ENCODE assay signal across 8 cellular contexts in genomic region chr11:66545701-66546367, GRCh38. TPM values are rescaled to one million over a fixed set of nuclear protein-coding genes. Genes with fewer than 3 reads are reported as not detected.
A peak's percentile ranks its signal among the peaks of the same experiment; 100 is the strongest.
DNase-seq lines count a peak whose midpoint lies in the region; ATAC-seq and TF ChIP-seq lines count a peak whose summit lies in the region.

A gene with protein sequence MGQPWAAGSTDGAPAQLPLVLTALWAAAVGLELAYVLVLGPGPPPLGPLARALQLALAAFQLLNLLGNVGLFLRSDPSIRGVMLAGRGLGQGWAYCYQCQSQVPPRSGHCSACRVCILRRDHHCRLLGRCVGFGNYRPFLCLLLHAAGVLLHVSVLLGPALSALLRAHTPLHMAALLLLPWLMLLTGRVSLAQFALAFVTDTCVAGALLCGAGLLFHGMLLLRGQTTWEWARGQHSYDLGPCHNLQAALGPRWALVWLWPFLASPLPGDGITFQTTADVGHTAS (minus strand): TSS chr11:66546048. CDS start chr11:66546003, 45 bp downstream.

- H3K9me3 Mint-ChIP-seq in naive B cell = no peaks in the 10 kb centered on the region
- H3K9me3 Mint-ChIP-seq in stimulated activated memory B cell treated with anti-CD40 and anti-IgM and Interleukin-4, amounts not matched to agents 10 μg/mL and 1 μg/mL and 100 μg/mL, for 72 hours = no peaks in the 10 kb centered on the region

- peaks cover 17% of the 10 kb centered on the region for H3K4me1 ChIP-seq in KMS-11 (ENCODE audit: low read depth, poor library complexity, severe bottlenecking)

- no peaks in the 10 kb centered on the region for H4K20me1 ChIP-seq in KMS-11 (ENCODE audit: insufficient read depth)

- H3K27ac ChIP-seq in KMS-11 = peak within 1 kb of the TSS; percentile 38; the same call in 1 of the 2 replicates

- no peaks in the 10 kb centered on the region for H3K79me2 ChIP-seq in KMS-11 (ENCODE audit: insufficient read depth, low read depth)

- H3K27me3 ChIP-seq in KMS-11 (ENCODE audit: insufficient read depth, low read depth) = peaks cover 6% of the 10 kb centered on the region

- peak within 1 kb of the TSS; percentile 73 for H3K9ac ChIP-seq in KMS-11

- H3K4me3 ChIP-seq in KMS-11 (IDR thresholded peaks at IDR 0.05; ENCODE audit: insufficient read depth, low read depth, low read length) = peak within 1 kb of the TSS; percentile 52

- peak within 1 kb of the TSS; percentile 90 for H2AFZ ChIP-seq in KMS-11 (ENCODE audit: low read depth)

- peaks cover 33 to 50% (median 42%) of the 10 kb centered on the region in 3 donors for H3K4me1 Mint-ChIP-seq in naive B cell
- peaks cover 35% of the 10 kb centered on the region for H3K4me1 Mint-ChIP-seq in stimulated activated memory B cell treated with anti-CD40 and anti-IgM and Interleukin-4, amounts not matched to agents 10 μg/mL and 1 μg/mL and 100 μg/mL, for 72 hours

- no peak for TF ChIP-seq CTCF in KMS-11 (conservative IDR thresholded peaks at IDR 0.05; ENCODE audit: low read depth, low read length)

- H3K36me3 Mint-ChIP-seq in naive B cell = peaks cover 0 to 18% of the 10 kb centered on the region in 2 donors
- H3K36me3 Mint-ChIP-seq in stimulated activated memory B cell treated with anti-CD40 and anti-IgM and Interleukin-4, amounts not matched to agents 10 μg/mL and 1 μg/mL and 100 μg/mL, for 72 hours = peaks cover 23% of the 10 kb centered on the region

- H3K27me3 Mint-ChIP-seq in naive B cell = peaks cover 0 to 8% (median 0%) of the 10 kb centered on the region in 3 donors
- no peaks in the 10 kb centered on the region for H3K27me3 Mint-ChIP-seq in stimulated activated memory B cell treated with anti-CD40 and anti-IgM and Interleukin-4, amounts not matched to agents 10 μg/mL and 1 μg/mL and 100 μg/mL, for 72 hours

- peak; percentile 80 for ATAC-seq in GM21737 (IDR thresholded peaks at IDR 0.05; ENCODE audit: unreplicated experiment)
- ATAC-seq in naive B cell (ENCODE audit: low read depth in 2 of 2) = peak; percentile 77 to 80
- ATAC-seq in stimulated activated memory B cell treated with anti-CD40 and anti-IgM and Interleukin-4, amounts not matched to agents 10 μg/mL and 1 μg/mL and 100 μg/mL, for 72 hours = peak; percentile 94

- peak within 1 kb of the TSS; percentile 65 for H3K4me2 ChIP-seq in KMS-11

- peak within 1 kb of the TSS; percentile 82 to 94 (median 90) for H3K4me3 Mint-ChIP-seq in naive B cell
- H3K4me3 Mint-ChIP-seq in stimulated activated memory B cell treated with anti-CD40 and anti-IgM and Interleukin-4, amounts not matched to agents 10 μg/mL and 1 μg/mL and 100 μg/mL, for 72 hours = peak within 1 kb of the TSS; percentile 87

- H3K27ac Mint-ChIP-seq in naive B cell = peak within 1 kb of the TSS; percentile 66 to 98 (median 88)
- H3K27ac Mint-ChIP-seq in stimulated activated memory B cell treated with anti-CD40 and anti-IgM and Interleukin-4, amounts not matched to agents 10 μg/mL and 1 μg/mL and 100 μg/mL, for 72 hours = peak within 1 kb of the TSS; percentile 72

- DNase-seq in DMS53 treated with DMSO at 0.1 percent for 48 hours (lab: John Stamatoyannopoulos, UW; ENCODE audit: unreplicated experiment) (peak; percentile 98), RKO (ENCODE audit: low spot score) (peak; percentile 97), activated T-helper 1 cell treated with Interleukin-2 at 50 U/mL for 16 hours (ENCODE audit: low read depth) (peak; percentile 74), fibroblast of gingiva (ENCODE audit: low read depth) (peak; percentile 98), naive B cell (peak; percentile 77)

- no peaks in the 10 kb centered on the region for H3K36me3 ChIP-seq in KMS-11 (ENCODE audit: insufficient read depth)

RNA-seq across cellular contexts. Expression of the gene that starts here (rescaled TPM):
- 10 to 100 TPM; 12.3 to 19.3 (median 17.0) TPM for polyA plus RNA-seq in naive B cell (ENCODE audit: low read depth in 6 of 6)

Comparison
In these comparisons a context has a peak if more than half of its experiments do, and no peak if none do; other contexts are left out.
1. Peak in every context shown above with its lines: DNase-seq, ATAC-seq, H3K4me3 ChIP-seq and H3K27ac ChIP-seq.